Comparison of ENCODE assay signal across 8 cellular contexts in the genomic region with DNA sequence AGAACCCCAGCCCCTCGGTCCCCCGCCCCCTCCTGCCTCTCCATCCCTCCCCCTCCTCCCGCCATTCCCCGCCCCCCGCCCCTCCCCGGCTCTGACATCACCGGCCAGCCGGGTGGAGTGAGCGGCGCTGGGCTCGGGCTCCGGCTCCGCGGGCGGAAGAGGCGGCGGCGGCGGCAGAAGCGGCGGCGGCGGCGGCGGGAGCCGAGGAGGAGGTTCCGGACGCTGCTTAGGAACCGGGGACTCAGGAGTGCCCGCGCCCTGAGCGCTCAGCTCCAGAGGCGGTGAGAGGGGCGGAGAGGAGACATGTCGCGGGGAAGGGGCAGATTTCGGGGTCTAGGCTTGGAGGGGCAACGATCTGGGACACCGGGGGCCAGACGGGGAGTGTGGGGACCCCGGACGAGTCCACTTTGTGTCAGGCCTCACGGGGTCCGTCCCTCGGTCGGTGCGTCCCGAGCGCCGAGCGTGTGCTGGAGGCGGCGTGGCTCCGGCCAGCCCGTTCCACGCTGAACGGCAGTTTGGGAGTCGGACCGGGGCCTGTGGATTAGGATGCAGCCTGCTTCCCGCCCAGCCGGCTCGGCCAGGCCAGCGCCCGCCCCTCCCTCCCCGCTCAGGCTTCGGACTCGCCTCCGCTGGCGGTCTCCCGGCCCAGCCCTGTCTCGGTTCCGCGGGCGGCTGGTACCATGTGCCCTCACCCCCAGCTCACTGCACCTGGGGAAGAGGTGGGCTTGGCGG.
A peak's percentile ranks its signal among the peaks of the same experiment; 100 is the strongest.
DNase-seq lines count a peak whose midpoint lies in the region; ATAC-seq lines count a peak whose summit lies in the region.

A gene with protein sequence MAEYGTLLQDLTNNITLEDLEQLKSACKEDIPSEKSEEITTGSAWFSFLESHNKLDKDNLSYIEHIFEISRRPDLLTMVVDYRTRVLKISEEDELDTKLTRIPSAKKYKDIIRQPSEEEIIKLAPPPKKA (plus strand): TSS at position 143 of the 732 bp plus-strand sequence. CDS start 6,161 bp downstream, outside the sequence.

- DNase-seq in NCI-H748 (lab: John Stamatoyannopoulos, UW; ENCODE audit: unreplicated experiment) (peak; percentile 72), NCI-H748 treated with DMSO at 0.1 percent for 48 hours (lab: John Stamatoyannopoulos, UW) (no peak), NT2/D1 (ENCODE audit: low read depth, low spot score) (peak; percentile 68), activated T-cell treated with anti-CD3 and anti-CD28 coated beads for 4 hours (peak; percentile 60), epithelial cell of prostate (ENCODE audit: low read depth, low spot score) (no peak)
- peak; percentile 59 for DNase-seq in stimulated activated CD8-positive, alpha-beta memory T cell treated with anti-CD3 and anti-CD28 coated beads, Interleukin-4, amount 100 ng/mL, for 24 hours (ENCODE audit: low read depth)

- peaks cover 46% of the 10 kb centered on the region for H3K36me3 ChIP-seq in NT2/D1 (ENCODE audit: insufficient read depth, insufficient read length, low read length)
- H3K36me3 ChIP-seq in mucosa of rectum (ENCODE audit: control insufficient read depth in 2 of 2, insufficient read depth in 2 of 2, low read length in 2 of 2) = peaks cover 3 to 9% of the 10 kb centered on the region in 2 donors

- H3K27ac ChIP-seq in epithelial cell of prostate (peak within 1 kb of the TSS; percentile 94), mucosa of rectum (ENCODE audit: low read depth in 2 of 2, low read length in 2 of 2) (peak within 1 kb of the TSS; percentile 71 to 88)

- H3K4me3 ChIP-seq in NT2/D1 (ENCODE audit: insufficient read length, low read depth) (peak within 1 kb of the TSS; percentile 98), mucosa of rectum (ENCODE audit: low read length in 2 of 2) (peak within 1 kb of the TSS; percentile 86 to 93)

- H3K27me3 ChIP-seq in NT2/D1 (ENCODE audit: insufficient read depth, insufficient read length) = peaks cover 3% of the 10 kb centered on the region
- H3K27me3 ChIP-seq in mucosa of rectum (ENCODE audit: control insufficient read depth in 2 of 2, insufficient read depth in 2 of 2, low read length in 2 of 2) = no peaks in the 10 kb centered on the region

- ATAC-seq in HG02970 (IDR thresholded peaks at IDR 0.05; ENCODE audit: low FRiP score, unreplicated experiment) = peak; percentile 30

- H3K9me3 ChIP-seq in NT2/D1 (ENCODE audit: insufficient read depth, low read length) = no peaks in the 10 kb centered on the region
- H3K9me3 ChIP-seq in mucosa of rectum (ENCODE audit: control insufficient read depth in 2 of 2, low read length in 2 of 2) = no peaks in the 10 kb centered on the region

- H3K9ac ChIP-seq in NT2/D1 (ENCODE audit: insufficient read length, low read depth) = peak within 1 kb of the TSS; percentile 99
- H3K9ac ChIP-seq in mucosa of rectum (ENCODE audit: low read depth in 1 of 2, low read length in 2 of 2) = peak within 1 kb of the TSS; percentile 81 to 87

- H3K4me1 ChIP-seq in NT2/D1 (ENCODE audit: insufficient read depth, insufficient read length) (peaks cover 34% of the 10 kb centered on the region), mucosa of rectum (ENCODE audit: control insufficient read depth in 2 of 2, insufficient read depth in 2 of 2, low read length in 2 of 2) (peaks cover 15 to 19% of the 10 kb centered on the region in 2 donors)

Comparison
In these comparisons a context has a peak if more than half of its experiments do, and no peak if none do; other contexts are left out.
1. DNase-seq: peak in NCI-H748 (single experiment), NT2/D1 (single experiment), activated T-cell treated with anti-CD3 and anti-CD28 coated beads for 4 hours (single experiment) and stimulated activated CD8-positive, alpha-beta memory T cell treated with anti-CD3 and anti-CD28 coated beads, Interleukin-4, amount 100 ng/mL, for 24 hours (single experiment); none in NCI-H748 treated with DMSO at 0.1 percent for 48 hours (single experiment) and epithelial cell of prostate (single experiment).